In the genomic region with DNA sequence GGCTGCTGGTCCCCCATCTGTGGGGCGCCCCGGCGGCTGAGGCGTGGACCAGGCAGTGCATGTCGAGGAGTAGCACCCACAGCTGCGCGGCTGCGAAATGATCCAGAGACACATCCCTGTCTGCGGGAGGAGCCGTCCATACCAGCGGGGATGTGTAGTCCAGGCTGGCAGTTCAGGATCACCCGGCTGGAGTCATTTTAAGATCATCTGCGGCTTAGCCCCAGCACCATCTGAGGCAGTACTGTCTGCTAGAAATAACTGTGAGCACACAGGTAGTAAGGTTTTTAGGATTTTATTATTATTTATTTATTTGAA, we compare ENCODE assay signal across 16 cellular contexts. TPM values are rescaled to one million over a fixed set of nuclear protein-coding genes. Genes with fewer than 3 reads are reported as not detected.
A peak's percentile ranks its signal among the peaks of the same experiment; 100 is the strongest.
DNase-seq lines count a peak whose midpoint lies in the region; TF ChIP-seq lines count a peak whose summit lies in the region.
"Had no signal": no experiment of that assay in that cellular context is flagged by ENCODE, and none has a peak within 500 bp of the region (broad histone marks: within the 10 kb centered on the region; RNA-seq: fewer than 3 reads in every experiment).

No MANE protein-coding gene starts in this region.

- POLR2A ChIA-PET in PC-9 (lab: Charles Lee; ENCODE audit: unreplicated experiment), result no interaction called here

- intact Hi-C loops in PC-9 (cut with micrococcal nuclease; ENCODE audit: unreplicated experiment), result no loop called here

- no peaks in the 10 kb centered on the region for H3K36me3 ChIP-seq in PC-9 (ENCODE audit: low read depth)
- no peaks in the 10 kb centered on the region for H3K36me3 ChIP-seq in endocrine pancreas (ENCODE audit: control insufficient read depth, insufficient read depth, low read length)
- H3K36me3 ChIP-seq in skeletal muscle tissue (ENCODE audit: control insufficient read depth in 3 of 3, insufficient read depth in 3 of 3, low read length in 3 of 3), result peaks cover 0 to 7% (median 0%) of the 10 kb centered on the region in 3 donors
- peaks cover 8% of the 10 kb centered on the region for H3K36me3 ChIP-seq in effector memory CD4-positive, alpha-beta T cell (ENCODE audit: control insufficient read depth, insufficient read depth, low read length)

- H2AFZ ChIP-seq in PC-9, result no peak overlapping the region
- H2AFZ ChIP-seq: GM23248, parathyroid adenoma had no signal

- CTCF ChIA-PET in PC-9 (lab: Charles Lee), result no interaction called here

- H3K9ac ChIP-seq in endocrine pancreas (ENCODE audit: control insufficient read depth, insufficient read depth, low read length) (peak overlapping the region; percentile 56), skeletal muscle tissue (ENCODE audit: low read depth in 1 of 3, low read length in 3 of 3) (no peak overlapping the region)
- H3K9ac ChIP-seq: GM23248, parathyroid adenoma had no signal

- H3K4me3 ChIP-seq in PC-9 (no peak overlapping the region), endocrine pancreas (ENCODE audit: control insufficient read depth, insufficient read depth, low read length) (no peak overlapping the region), skeletal muscle tissue (ENCODE audit: low read length in 3 of 3) (no peak overlapping the region)
- H3K4me3 ChIP-seq in effector memory CD4-positive, alpha-beta T cell (ENCODE audit: insufficient read depth, low read depth, low read length, poor library complexity, severe bottlenecking), result no peak overlapping the region
- H3K4me3 ChIP-seq: GM23248, lung, SJSA1 had no signal

- H3K9me2 ChIP-seq in PC-9 (ENCODE audit: insufficient read depth), result no peaks in the 10 kb centered on the region

- peak overlapping the region; percentile 92; the same call in 1 of the 2 replicates for H3K4me2 ChIP-seq in PC-9

- no peaks in the 10 kb centered on the region for H3K27me3 ChIP-seq in PC-9 (ENCODE audit: insufficient read depth, low read depth)
- H3K27me3 ChIP-seq in endocrine pancreas (ENCODE audit: control insufficient read depth, insufficient read depth, low read length), result no peaks in the 10 kb centered on the region
- no peaks in the 10 kb centered on the region for H3K27me3 ChIP-seq in skeletal muscle tissue (ENCODE audit: control insufficient read depth in 3 of 3, insufficient read depth in 3 of 3, low read length in 3 of 3)
- no peaks in the 10 kb centered on the region for H3K27me3 ChIP-seq in effector memory CD4-positive, alpha-beta T cell (replicated peaks; ENCODE audit: control insufficient read depth, insufficient read depth, low read length, poor library complexity, severe bottlenecking)
- H3K27me3 ChIP-seq: SJSA1 had no signal

- DNase-seq in PC-9 (no peak), CD1c-positive myeloid dendritic cell (ENCODE audit: extremely low spot score) (no peak), T1000 (lab: John Stamatoyannopoulos, UW) (no peak)
- no peak for DNase-seq in effector memory CD4-positive, alpha-beta T cell
- DNase-seq: activated CD8-positive, alpha-beta memory T cell treated with anti-CD3 and anti-CD28 coated beads, Interleukin-2, amount 10 ng/mL, durations not matched to agents 7 days and 5 days; activated naive CD4-positive, alpha-beta T cell treated with anti-CD3 and anti-CD28 coated beads, Interleukin-2, amount 50 U/mL, for 16 hours; EL; GM23248; NCI-H2029; NCI-H774; stimulated activated CD4-positive, alpha-beta T cell treated with anti-CD3 and anti-CD28 coated beads, Interleukin-1b, Interleukin-23, amount 100 ng/mL, for 48 hours had no signal

- H3K27ac ChIP-seq in PC-9 (no peak overlapping the region), skeletal muscle tissue (ENCODE audit: low read depth, low read length) (peak overlapping the region; percentile 51)
- no peak overlapping the region for H3K27ac ChIP-seq in effector memory CD4-positive, alpha-beta T cell (ENCODE audit: insufficient read depth, low read length, poor library complexity, severe bottlenecking)
- H3K27ac ChIP-seq: GM23248, parathyroid adenoma, SJSA1 had no signal

- peaks cover 28% of the 10 kb centered on the region for H4K20me1 ChIP-seq in PC-9 (ENCODE audit: insufficient read depth)

- peaks cover 56% of the 10 kb centered on the region for H3K79me2 ChIP-seq in PC-9 (ENCODE audit: low read depth)

- BruUV-seq in PC-9 (replicated peaks; lab: Mats Ljungman, UMichigan), result no TSS peak

- no peak for TF ChIP-seq CTCF in PC-9 (conservative IDR thresholded peaks at IDR 0.05)

- H3K4me1 ChIP-seq in PC-9 (replicated peaks; ENCODE audit: insufficient read depth), result peaks cover 19% of the 10 kb centered on the region
- no peaks in the 10 kb centered on the region for H3K4me1 ChIP-seq in endocrine pancreas (ENCODE audit: control insufficient read depth, insufficient read depth, low read length)
- peaks cover 12 to 37% (median 14%) of the 10 kb centered on the region in 3 donors for H3K4me1 ChIP-seq in skeletal muscle tissue (ENCODE audit: control insufficient read depth in 3 of 3, insufficient read depth in 3 of 3, low read length in 3 of 3)
- peaks cover 6% of the 10 kb centered on the region for H3K4me1 ChIP-seq in effector memory CD4-positive, alpha-beta T cell (ENCODE audit: control insufficient read depth, insufficient read depth, low read length, poor library complexity, severe bottlenecking)

- H3F3A ChIP-seq in PC-9 (ENCODE audit: insufficient read depth, low read depth), result peaks cover 17% of the 10 kb centered on the region; the same call in 1 of the 2 replicates

- H3K9me3 ChIP-seq in PC-9 (ENCODE audit: insufficient read depth, low read depth), result no peaks in the 10 kb centered on the region
- H3K9me3 ChIP-seq in endocrine pancreas (ENCODE audit: control insufficient read depth, low read length), result no peaks in the 10 kb centered on the region
- no peaks in the 10 kb centered on the region for H3K9me3 ChIP-seq in skeletal muscle tissue (ENCODE audit: control insufficient read depth in 3 of 3, low read length in 3 of 3)
- H3K9me3 ChIP-seq in effector memory CD4-positive, alpha-beta T cell (ENCODE audit: control insufficient read depth, low read length), result no peaks in the 10 kb centered on the region
- H3K9me3 ChIP-seq: SJSA1 had no signal

RNA-seq across cellular contexts. Expression of gene ADAT3, which starts 3.1 kb away (rescaled TPM):
- total RNA-seq in PC-9 (2021) (7.8 and 10.1 TPM in 2 replicates), skeletal muscle tissue (1.0 TPM)

RNA-seq across cellular contexts. Expression of gene SCAMP4, which starts 3.1 kb away (rescaled TPM):
- 61.7 and 69.8 TPM in 2 replicates for total RNA-seq in PC-9 (2021)
- total RNA-seq in skeletal muscle tissue, result 8.9 TPM

RNA-seq across cellular contexts. Expression of gene ABHD17A, which starts 23.0 kb away (rescaled TPM):
- 33.0 and 35.9 TPM in 2 replicates for total RNA-seq in PC-9 (2021)
- 52.7 TPM for total RNA-seq in skeletal muscle tissue

RNA-seq across cellular contexts. Expression of gene CSNK1G2, which starts 32.7 kb away (rescaled TPM):
- total RNA-seq in PC-9 (2021), result 58.2 and 58.3 TPM in 2 replicates
- 24.0 TPM for total RNA-seq in skeletal muscle tissue

RNA-seq across cellular contexts. Expression of gene KLF16, which starts 44.9 kb away (rescaled TPM):
- total RNA-seq in PC-9 (2021), result 26.7 and 41.2 TPM in 2 replicates
- total RNA-seq in skeletal muscle tissue, result 2.6 TPM
